13 cellular contexts compared by ENCODE assay signal in the genomic region with DNA sequence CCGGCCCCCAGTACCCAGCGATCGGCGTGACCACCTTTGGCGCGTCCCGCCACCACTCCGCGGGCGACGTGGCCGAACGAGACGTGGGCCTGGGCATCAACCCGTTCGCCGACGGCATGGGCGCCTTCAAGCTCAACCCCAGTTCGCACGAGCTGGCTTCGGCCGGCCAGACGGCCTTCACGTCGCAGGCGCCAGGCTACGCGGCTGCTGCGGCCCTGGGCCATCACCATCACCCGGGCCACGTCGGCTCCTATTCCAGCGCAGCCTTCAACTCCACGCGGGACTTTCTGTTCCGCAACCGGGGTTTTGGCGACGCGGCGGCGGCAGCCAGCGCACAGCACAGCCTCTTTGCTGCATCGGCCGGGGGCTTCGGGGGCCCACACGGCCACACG. TPM values are rescaled to one million over a fixed set of nuclear protein-coding genes. Genes with fewer than 3 reads are reported as not detected.
DNase-seq lines count a peak whose midpoint lies in the region; ATAC-seq, FAIRE-seq and TF ChIP-seq lines count a peak whose summit lies in the region.
"Had no signal": no experiment of that assay in that cellular context is flagged by ENCODE, and none has a peak within 500 bp of the region (broad histone marks: within the 10 kb centered on the region; RNA-seq: fewer than 3 reads in every experiment).

No MANE protein-coding gene starts in this region.

- peaks cover 3% of the 10 kb centered on the region; the same call in 1 of the 2 replicates for H3K36me3 Mint-ChIP-seq in WTC11

- no peaks in the 10 kb centered on the region for H3K9me3 ChIP-seq in iPS-18c (ENCODE audit: control insufficient read depth, insufficient read depth, low read length)

- POLR2A ChIA-PET in WTC11 (lab: Charles Lee): interaction anchor here (0.9 to 2.3 kb wide), 4 partner anchors 13 to 18 kb away, joined by 3 to 14 read pairs (median 8); no protein-coding TSS in a partner anchor

- peak overlapping the region; percentile 73 for H3K4me3 Mint-ChIP-seq in WTC11

- peaks cover 99% of the 10 kb centered on the region for H3K27me3 Mint-ChIP-seq in WTC11 (ENCODE audit: low read depth)

- peak; percentile 49 for DNase-seq in ELR (ENCODE audit: low read depth)
- DNase-seq in WTC11 (ENCODE audit: low spot score): peak; percentile 24
- no peak for DNase-seq in superior temporal gyrus (ENCODE audit: extremely low spot score)
- DNase-seq in DMS79 treated with DMSO at 0.1 percent for 48 hours (lab: John Stamatoyannopoulos, UW): no peak
- DNase-seq in D721Med (ENCODE audit: insufficient read length, low spot score): no peak
- DNase-seq in NCI-H82 (lab: John Stamatoyannopoulos, UW): no peak
- DNase-seq: activated CD4-positive, alpha-beta memory T cell treated with anti-CD3 and anti-CD28 coated beads, Interleukin-2, amount 10 ng/mL, durations not matched to agents 7 days and 5 days; DMS79; NCI-H69 had no signal

- H3K9me3 Mint-ChIP-seq in WTC11: no peaks in the 10 kb centered on the region

- no peak for FAIRE-seq in D721Med (lab: Jason Lieb, UNC)

- ATAC-seq in WTC11: no peak
- ATAC-seq: activated naive CD4-positive, alpha-beta T cell treated with anti-CD3 and anti-CD28 coated beads, Interleukin-2, amount 50 U/mL, for 72 hours had no signal

- H3K27ac Mint-ChIP-seq in WTC11: no peak overlapping the region

- TF ChIP-seq CTCF in WTC11 (IDR thresholded peaks at IDR 0.05): no peak
- no peak for TF ChIP-seq CTCF in D721Med (IDR thresholded peaks at IDR 0.05; ENCODE audit: insufficient read depth, missing control alignments)

- CTCF ChIA-PET in WTC11 (lab: Charles Lee): interaction anchor here (1.1 to 3.8 kb wide), 5 partner anchors 13 to 50 kb away, joined by 3 to 37 read pairs (median 10); no protein-coding TSS in a partner anchor

- H3K27ac ChIP-seq in skin epidermis: peak overlapping the region in 14 of 21 experiments; percentile 19 to 82 (median 52)

- H3K4me3 ChIP-seq in iPS-18c (ENCODE audit: insufficient read depth, low read depth, low read length): peak overlapping the region; percentile 53; the same call in 1 of the 2 replicates
- peak overlapping the region; percentile 15 to 40 (median 22) for H3K4me3 ChIP-seq in skin epidermis

- H3K4me1 Mint-ChIP-seq in WTC11: peaks cover 76% of the 10 kb centered on the region

TF ChIP-seq in WTC11, 78 proteins besides CTCF, POLR2A, EP300 and RAD21:
- TF ChIP-seq ZNF532 (CRISPR knock-in tag; IDR thresholded peaks at IDR 0.05; ENCODE audit: borderline replicate concordance): no peak
- TF ChIP-seq KAT7 (CRISPR knock-in tag; IDR thresholded peaks at IDR 0.05; ENCODE audit: borderline replicate concordance): peak; percentile 73; the same call in 1 of the 2 replicates
- TF ChIP-seq, protein P1, sequence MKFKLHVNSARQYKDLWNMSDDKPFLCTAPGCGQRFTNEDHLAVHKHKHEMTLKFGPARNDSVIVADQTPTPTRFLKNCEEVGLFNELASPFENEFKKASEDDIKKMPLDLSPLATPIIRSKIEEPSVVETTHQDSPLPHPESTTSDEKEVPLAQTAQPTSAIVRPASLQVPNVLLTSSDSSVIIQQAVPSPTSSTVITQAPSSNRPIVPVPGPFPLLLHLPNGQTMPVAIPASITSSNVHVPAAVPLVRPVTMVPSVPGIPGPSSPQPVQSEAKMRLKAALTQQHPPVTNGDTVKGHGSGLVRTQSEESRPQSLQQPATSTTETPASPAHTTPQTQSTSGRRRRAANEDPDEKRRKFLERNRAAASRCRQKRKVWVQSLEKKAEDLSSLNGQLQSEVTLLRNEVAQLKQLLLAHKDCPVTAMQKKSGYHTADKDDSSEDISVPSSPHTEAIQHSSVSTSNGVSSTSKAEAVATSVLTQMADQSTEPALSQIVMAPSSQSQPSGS (CRISPR knock-in tag; IDR thresholded peaks at IDR 0.05; ENCODE audit: borderline replicate concordance, low read depth): no peak
- TF ChIP-seq, protein P2, sequence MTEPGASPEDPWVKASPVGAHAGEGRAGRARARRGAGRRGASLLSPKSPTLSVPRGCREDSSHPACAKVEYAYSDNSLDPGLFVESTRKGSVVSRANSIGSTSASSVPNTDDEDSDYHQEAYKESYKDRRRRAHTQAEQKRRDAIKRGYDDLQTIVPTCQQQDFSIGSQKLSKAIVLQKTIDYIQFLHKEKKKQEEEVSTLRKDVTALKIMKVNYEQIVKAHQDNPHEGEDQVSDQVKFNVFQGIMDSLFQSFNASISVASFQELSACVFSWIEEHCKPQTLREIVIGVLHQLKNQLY (CRISPR knock-in tag; IDR thresholded peaks at IDR 0.05): 0 out of 2 replicates have a peak, but pooled peaks have one; percentile 30
- TF ChIP-seq ESRRA (CRISPR knock-in tag; IDR thresholded peaks at IDR 0.05; ENCODE audit: borderline replicate concordance): 0 out of 2 replicates have a peak, but pooled peaks have one; percentile 34
- TF ChIP-seq FOXK1 (CRISPR knock-in tag; IDR thresholded peaks at IDR 0.05): 0 out of 2 replicates have a peak, but pooled peaks have one; percentile 58
- TF ChIP-seq IRF1 (CRISPR knock-in tag; IDR thresholded peaks at IDR 0.05): 0 out of 2 replicates have a peak, but pooled peaks have one; percentile 49
- TF ChIP-seq ELF4 (CRISPR knock-in tag; IDR thresholded peaks at IDR 0.05; ENCODE audit: low read depth): no peak
- TF ChIP-seq, protein P3, sequence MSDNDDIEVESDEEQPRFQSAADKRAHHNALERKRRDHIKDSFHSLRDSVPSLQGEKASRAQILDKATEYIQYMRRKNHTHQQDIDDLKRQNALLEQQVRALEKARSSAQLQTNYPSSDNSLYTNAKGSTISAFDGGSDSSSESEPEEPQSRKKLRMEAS (CRISPR knock-in tag; IDR thresholded peaks at IDR 0.05): peak; percentile 13; the same call in 1 of the 2 replicates
- TF ChIP-seq USF1 (CRISPR knock-in tag; IDR thresholded peaks at IDR 0.05): 0 out of 2 replicates have a peak, but pooled peaks have one; percentile 13
- 0 out of 2 replicates have a peak, but pooled peaks have one; percentile 23 for TF ChIP-seq CBFB (CRISPR knock-in tag; IDR thresholded peaks at IDR 0.05; ENCODE audit: low read depth)
TF ChIP-seq in WTC11: peak in this region for 8.

RNA-seq across cellular contexts. Expression of gene ZIC1, which starts 1.0 kb away (rescaled TPM):
- 30.3 to 59.7 TPM (median 34.7 TPM) in 3 replicates for total RNA-seq in WTC11 (2021)
- total RNA-seq: activated CD4-positive, alpha-beta memory T cell treated with anti-CD3 and anti-CD28 coated beads, Interleukin-2, amount 10 ng/mL, durations not matched to agents 7 days and 5 days; activated naive CD4-positive, alpha-beta T cell treated with anti-CD3 and anti-CD28 coated beads, Interleukin-2, amount 50 U/mL, for 72 hours; renal cortical epithelial cell had no signal

RNA-seq across cellular contexts. Expression of gene ZIC4, which starts 3.8 kb away (rescaled TPM):
- total RNA-seq in WTC11 (2021): 1.9 to 3.5 TPM (median 2.5 TPM) in 3 replicates
- total RNA-seq: activated CD4-positive, alpha-beta memory T cell treated with anti-CD3 and anti-CD28 coated beads, Interleukin-2, amount 10 ng/mL, durations not matched to agents 7 days and 5 days; activated naive CD4-positive, alpha-beta T cell treated with anti-CD3 and anti-CD28 coated beads, Interleukin-2, amount 50 U/mL, for 72 hours; renal cortical epithelial cell had no signal

Comparison
In these comparisons a context has a peak if more than half of its experiments do, and no peak if none do; other contexts are left out.
1. DNase-seq: peak in ELR (single experiment) and WTC11 (single experiment); none in superior temporal gyrus (single experiment), DMS79 treated with DMSO at 0.1 percent for 48 hours (single experiment), D721Med (single experiment) and NCI-H82 (single experiment).